Comparison of ENCODE assay signal across 22 cellular contexts in the genomic region with DNA sequence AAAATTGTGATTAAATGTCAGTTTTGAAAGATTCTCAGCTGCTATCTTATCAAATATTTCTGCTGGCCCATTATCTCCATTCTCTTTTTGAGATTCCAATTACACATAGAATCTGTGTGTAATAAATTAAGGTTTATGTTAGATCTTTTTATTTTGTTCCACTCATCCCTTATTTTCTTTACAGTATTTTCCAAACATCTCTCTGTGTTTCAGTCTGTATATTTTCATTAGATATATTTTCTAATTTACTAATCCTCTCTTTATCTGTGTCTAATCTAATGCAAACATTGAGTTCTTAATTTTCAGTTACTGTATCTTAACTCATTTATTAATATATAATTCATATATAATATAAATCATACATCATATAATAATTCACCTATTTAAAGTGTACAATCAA.
DNase-seq lines count a peak whose midpoint lies in the region; ATAC-seq, FAIRE-seq and TF ChIP-seq lines count a peak whose summit lies in the region.
"Had no signal": no experiment of that assay in that cellular context is flagged by ENCODE, and none has a peak within 500 bp of the region (broad histone marks: within the 10 kb centered on the region; RNA-seq: fewer than 3 reads in every experiment).

No MANE protein-coding gene starts in this region.

- H3K4me2 ChIP-seq in SK-N-SH: no peak overlapping the region
- H3K4me2 ChIP-seq: A549; BLaER1 treated with 17β-estradiol and CSF1 and Interleukin-3, amounts not matched to agents 10 nM and 100 nM had no signal

- H2AFZ ChIP-seq in SK-N-SH (ENCODE audit: low read depth): no peak overlapping the region

- H3K9me3 Mint-ChIP-seq in MCF 10A (ENCODE audit: unreplicated experiment): peaks cover 25% of the 10 kb centered on the region

- TF ChIP-seq RAD21 in SK-N-SH (IDR thresholded peaks at IDR 0.05; ENCODE audit: low read length): no peak

- POLR2A ChIA-PET in SK-N-SH (lab: Yijun Ruan, JAX): no interaction called here
- POLR2A ChIA-PET in MCF 10A (lab: Yijun Ruan, JAX): no interaction called here

- CTCF ChIA-PET in SK-N-SH (lab: Yijun Ruan, JAX) (no interaction called here), MCF 10A (lab: Yijun Ruan, JAX) (no interaction called here)

- H3K27ac ChIP-seq in SK-N-SH (ENCODE audit: low read depth in 2 of 2, low read length in 1 of 2) (no peak overlapping the region), small intestine (ENCODE audit: low read depth in 1 of 2, low read length in 1 of 2) (no peak overlapping the region)
- H3K27ac ChIP-seq: 22Rv1; A549; BLaER1 treated with 17β-estradiol and CSF1 and Interleukin-3, amounts not matched to agents 10 nM and 100 nM; C4-2B had no signal

- no TSS peak for BruUV-seq in MCF 10A (replicated peaks; lab: Mats Ljungman, UMichigan)

- peak; percentile 78 for FAIRE-seq in frontal cortex (lab: Jason Lieb, UNC)
- peak; percentile 73 for FAIRE-seq in small intestine (lab: Jason Lieb, UNC)
- FAIRE-seq: A549, D721Med, G401.6, GM12891, GM19239 had no signal

- H3K4me3 ChIP-seq in SK-N-SH (ENCODE audit: low read depth in 2 of 2, low read length in 1 of 2) (no peak overlapping the region), small intestine (ENCODE audit: low read depth in 1 of 2, low read length in 2 of 2) (no peak overlapping the region)
- H3K4me3 ChIP-seq: A549; BLaER1 treated with 17β-estradiol and CSF1 and Interleukin-3, amounts not matched to agents 10 nM and 100 nM had no signal

- no peak overlapping the region for H3K9ac ChIP-seq in SK-N-SH
- H3K9ac ChIP-seq: BLaER1 treated with 17β-estradiol and CSF1 and Interleukin-3, amounts not matched to agents 10 nM and 100 nM had no signal

- H3K4me3 Mint-ChIP-seq in MCF 10A (ENCODE audit: unreplicated experiment): no peak overlapping the region
- H3K4me3 Mint-ChIP-seq: B cell; CD4-positive, alpha-beta T cell; CD8-positive, alpha-beta T cell had no signal

- H3F3A ChIP-seq in SK-N-SH (replicated peaks; ENCODE audit: insufficient read depth): no peaks in the 10 kb centered on the region

- H3K27ac Mint-ChIP-seq in MCF 10A (ENCODE audit: low read depth, unreplicated experiment): no peak overlapping the region
- H3K27ac Mint-ChIP-seq: B cell; CD4-positive, alpha-beta T cell; CD8-positive, alpha-beta T cell had no signal

- TF ChIP-seq CTCF in SK-N-SH (IDR thresholded peaks at IDR 0.05) (no peak), MCF 10A (IDR thresholded peaks at IDR 0.05; ENCODE audit: unreplicated experiment) (no peak)

- intact Hi-C loops in MCF 10A (cut with micrococcal nuclease): no loop called here

- DNase-seq in SK-N-SH (no peak), frontal cortex (ENCODE audit: low spot score in 2 of 2) (no peak), small intestine (no peak), MCF 10A (ENCODE audit: unreplicated experiment) (no peak), globus pallidus (ENCODE audit: low spot score) (no peak)
- DNase-seq: AML-193; Caco-2; Calu3; CD4-positive, alpha-beta T cell; CD8-positive, alpha-beta T cell; DMS79 treated with DMSO at 0.1 percent for 48 hours; GF-D8 had no signal

- H3K27me3 ChIP-seq in SK-N-SH (ENCODE audit: insufficient read depth) (no peaks in the 10 kb centered on the region), small intestine (ENCODE audit: control insufficient read depth in 2 of 2, insufficient read depth in 2 of 2, low read length in 2 of 2) (no peaks in the 10 kb centered on the region)
- H3K27me3 ChIP-seq: BLaER1 treated with 17β-estradiol and CSF1 and Interleukin-3, amounts not matched to agents 10 nM and 100 nM had no signal

- peaks cover 3% of the 10 kb centered on the region for H3K36me3 Mint-ChIP-seq in MCF 10A (ENCODE audit: insufficient read depth, unreplicated experiment)
- H3K36me3 Mint-ChIP-seq: CD8-positive, alpha-beta T cell had no signal

- no peaks in the 10 kb centered on the region for H4K20me1 ChIP-seq in SK-N-SH (ENCODE audit: insufficient read depth)
- H4K20me1 ChIP-seq: BLaER1 treated with 17β-estradiol and CSF1 and Interleukin-3, amounts not matched to agents 10 nM and 100 nM had no signal

- no peaks in the 10 kb centered on the region for H3K36me3 ChIP-seq in SK-N-SH (replicated peaks in 1 of 2; ENCODE audit: control insufficient read depth in 1 of 2, insufficient read depth in 2 of 2, low read length in 1 of 2)
- no peaks in the 10 kb centered on the region for H3K36me3 ChIP-seq in small intestine (ENCODE audit: control insufficient read depth in 2 of 2, insufficient read depth in 2 of 2, low read length in 2 of 2)
- H3K36me3 ChIP-seq: BLaER1 treated with 17β-estradiol and CSF1 and Interleukin-3, amounts not matched to agents 10 nM and 100 nM had no signal

- TF ChIP-seq EP300 in SK-N-SH (IDR thresholded peaks at IDR 0.05; ENCODE audit: borderline replicate concordance in 1 of 2, low read depth in 1 of 2, low read length in 1 of 2): no peak

- no peaks in the 10 kb centered on the region for H3K27me3 Mint-ChIP-seq in MCF 10A (ENCODE audit: insufficient read depth, unreplicated experiment)

- no peaks in the 10 kb centered on the region for H3K4me1 Mint-ChIP-seq in MCF 10A (ENCODE audit: insufficient read depth, unreplicated experiment)
- H3K4me1 Mint-ChIP-seq: B cell had no signal

- no peaks in the 10 kb centered on the region for H3K79me2 ChIP-seq in SK-N-SH (ENCODE audit: insufficient read depth)

- H3K9me2 ChIP-seq in SK-N-SH: no peaks in the 10 kb centered on the region

- H3K9me3 ChIP-seq in SK-N-SH (peaks cover 16% of the 10 kb centered on the region), small intestine (ENCODE audit: control insufficient read depth, low read depth) (no peaks in the 10 kb centered on the region)
- H3K9me3 ChIP-seq: A549 had no signal

- ATAC-seq in SK-N-SH treated with all-trans-retinoic acid at 6 μM for 48 hours: no peak
- ATAC-seq: A549; CD8-positive, alpha-beta T cell had no signal

- H3K4me1 ChIP-seq in SK-N-SH (ENCODE audit: control insufficient read depth in 1 of 2, insufficient read depth in 2 of 2, low read depth in 1 of 2, low read length in 1 of 2) (no peaks in the 10 kb centered on the region), small intestine (ENCODE audit: control insufficient read depth in 2 of 2, insufficient read depth in 1 of 2, low read depth in 1 of 2, low read length in 1 of 2) (no peaks in the 10 kb centered on the region)
- H3K4me1 ChIP-seq: A549; BLaER1 treated with 17β-estradiol and CSF1 and Interleukin-3, amounts not matched to agents 10 nM and 100 nM; Caco-2 had no signal

TF ChIP-seq in SK-N-SH treated with all-trans-retinoic acid at 6 μM for 48 hours, 23 proteins besides CTCF, POLR2A, EP300 and RAD21:
- TF ChIP-seq, protein P1, sequence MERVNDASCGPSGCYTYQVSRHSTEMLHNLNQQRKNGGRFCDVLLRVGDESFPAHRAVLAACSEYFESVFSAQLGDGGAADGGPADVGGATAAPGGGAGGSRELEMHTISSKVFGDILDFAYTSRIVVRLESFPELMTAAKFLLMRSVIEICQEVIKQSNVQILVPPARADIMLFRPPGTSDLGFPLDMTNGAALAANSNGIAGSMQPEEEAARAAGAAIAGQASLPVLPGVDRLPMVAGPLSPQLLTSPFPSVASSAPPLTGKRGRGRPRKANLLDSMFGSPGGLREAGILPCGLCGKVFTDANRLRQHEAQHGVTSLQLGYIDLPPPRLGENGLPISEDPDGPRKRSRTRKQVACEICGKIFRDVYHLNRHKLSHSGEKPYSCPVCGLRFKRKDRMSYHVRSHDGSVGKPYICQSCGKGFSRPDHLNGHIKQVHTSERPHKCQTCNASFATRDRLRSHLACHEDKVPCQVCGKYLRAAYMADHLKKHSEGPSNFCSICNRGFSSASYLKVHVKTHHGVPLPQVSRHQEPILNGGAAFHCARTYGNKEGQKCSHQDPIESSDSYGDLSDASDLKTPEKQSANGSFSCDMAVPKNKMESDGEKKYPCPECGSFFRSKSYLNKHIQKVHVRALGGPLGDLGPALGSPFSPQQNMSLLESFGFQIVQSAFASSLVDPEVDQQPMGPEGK (CRISPR knock-in tag; IDR thresholded peaks at IDR 0.05; ENCODE audit: borderline replicate concordance): no peak
- TF ChIP-seq ZFP30 (CRISPR knock-in tag; IDR thresholded peaks at IDR 0.05): peak; percentile 79
TF ChIP-seq in SK-N-SH treated with all-trans-retinoic acid at 6 μM for 48 hours: peak in this region for 1.

TF ChIP-seq in SK-N-SH, 30 proteins besides CTCF, POLR2A, EP300 and RAD21 (continues in another document):
- no peak for TF ChIP-seq SIN3A (IDR thresholded peaks at IDR 0.05; ENCODE audit: borderline replicate concordance, low read depth, low read length)
- no peak for TF ChIP-seq POLR2AphosphoS5 (IDR thresholded peaks at IDR 0.05; ENCODE audit: low read depth, low read length)
- TF ChIP-seq, protein P2, sequence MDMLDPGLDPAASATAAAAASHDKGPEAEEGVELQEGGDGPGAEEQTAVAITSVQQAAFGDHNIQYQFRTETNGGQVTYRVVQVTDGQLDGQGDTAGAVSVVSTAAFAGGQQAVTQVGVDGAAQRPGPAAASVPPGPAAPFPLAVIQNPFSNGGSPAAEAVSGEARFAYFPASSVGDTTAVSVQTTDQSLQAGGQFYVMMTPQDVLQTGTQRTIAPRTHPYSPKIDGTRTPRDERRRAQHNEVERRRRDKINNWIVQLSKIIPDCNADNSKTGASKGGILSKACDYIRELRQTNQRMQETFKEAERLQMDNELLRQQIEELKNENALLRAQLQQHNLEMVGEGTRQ (IDR thresholded peaks at IDR 0.05; ENCODE audit: borderline replicate concordance, low read depth, low read length): no peak
- TF ChIP-seq, protein P3, sequence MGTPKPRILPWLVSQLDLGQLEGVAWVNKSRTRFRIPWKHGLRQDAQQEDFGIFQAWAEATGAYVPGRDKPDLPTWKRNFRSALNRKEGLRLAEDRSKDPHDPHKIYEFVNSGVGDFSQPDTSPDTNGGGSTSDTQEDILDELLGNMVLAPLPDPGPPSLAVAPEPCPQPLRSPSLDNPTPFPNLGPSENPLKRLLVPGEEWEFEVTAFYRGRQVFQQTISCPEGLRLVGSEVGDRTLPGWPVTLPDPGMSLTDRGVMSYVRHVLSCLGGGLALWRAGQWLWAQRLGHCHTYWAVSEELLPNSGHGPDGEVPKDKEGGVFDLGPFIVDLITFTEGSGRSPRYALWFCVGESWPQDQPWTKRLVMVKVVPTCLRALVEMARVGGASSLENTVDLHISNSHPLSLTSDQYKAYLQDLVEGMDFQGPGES (IDR thresholded peaks at IDR 0.05; ENCODE audit: low read depth, low read length): no peak
- TF ChIP-seq FOXM1 (IDR thresholded peaks at IDR 0.05; ENCODE audit: low read depth): no peak
- TF ChIP-seq CHD2 (IDR thresholded peaks at IDR 0.05; ENCODE audit: low read length, partially characterized antibody): no peak
- TF ChIP-seq GATA2 (CRISPR knock-in tag; IDR thresholded peaks at IDR 0.05): no peak
- no peak for TF ChIP-seq RCOR1 (IDR thresholded peaks at IDR 0.05; ENCODE audit: low read length)
- TF ChIP-seq, protein P4, sequence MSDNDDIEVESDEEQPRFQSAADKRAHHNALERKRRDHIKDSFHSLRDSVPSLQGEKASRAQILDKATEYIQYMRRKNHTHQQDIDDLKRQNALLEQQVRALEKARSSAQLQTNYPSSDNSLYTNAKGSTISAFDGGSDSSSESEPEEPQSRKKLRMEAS (IDR thresholded peaks at IDR 0.05; ENCODE audit: low read depth): no peak
- TF ChIP-seq EZH2phosphoT487 (IDR thresholded peaks at IDR 0.05; ENCODE audit: borderline replicate concordance, low read depth): no peak
- no peak for TF ChIP-seq MXI1 (IDR thresholded peaks at IDR 0.05; ENCODE audit: low read depth, low read length)
- no peak for TF ChIP-seq FOSL2 (IDR thresholded peaks at IDR 0.05; ENCODE audit: borderline replicate concordance, low read depth)
